In genomic region chrX:134173541-134174272, GRCh38 we compare ENCODE assay signal across 10 cellular contexts.
DNase-seq lines count a peak whose midpoint lies in the region; ATAC-seq lines count a peak whose summit lies in the region.
"Had no signal": no experiment of that assay in that cellular context is flagged by ENCODE, and none has a peak within 500 bp of the region (broad histone marks: within the 10 kb centered on the region; RNA-seq: fewer than 3 reads in every experiment).

No MANE protein-coding gene starts in this region.

- H3K4me3 Mint-ChIP-seq in activated naive CD8-positive, alpha-beta T cell treated with anti-CD3 and anti-CD28 coated beads, Interleukin-2, amount 10 ng/mL, durations not matched to agents 7 days and 5 days = peak overlapping the region; percentile 97

- H3K27ac Mint-ChIP-seq in activated naive CD8-positive, alpha-beta T cell treated with anti-CD3 and anti-CD28 coated beads, Interleukin-2, amount 10 ng/mL, durations not matched to agents 7 days and 5 days = peak overlapping the region; percentile 92

- no peaks in the 10 kb centered on the region for H3K9me3 ChIP-seq in mononuclear cell (ENCODE audit: low read depth, low read length)

- peak; percentile 34 for ATAC-seq in activated naive CD8-positive, alpha-beta T cell treated with anti-CD3 and anti-CD28 coated beads, Interleukin-2, amount 10 ng/mL, durations not matched to agents 7 days and 5 days (ENCODE audit: low read depth)
- ATAC-seq in GM18498 (IDR thresholded peaks at IDR 0.05; ENCODE audit: unreplicated experiment) (no peak), HG03159 (IDR thresholded peaks at IDR 0.05; ENCODE audit: unreplicated experiment) (no peak)

- no peaks in the 10 kb centered on the region for H3K9me3 Mint-ChIP-seq in activated naive CD8-positive, alpha-beta T cell treated with anti-CD3 and anti-CD28 coated beads, Interleukin-2, amount 10 ng/mL, durations not matched to agents 7 days and 5 days

- peaks cover 7% of the 10 kb centered on the region for H3K4me1 ChIP-seq in mononuclear cell (ENCODE audit: insufficient read depth, low read length)

- DNase-seq in stimulated activated CD4-positive, alpha-beta T cell treated with anti-CD3 and anti-CD28 coated beads, Interleukin-4, amount 100 ng/mL, for 1 hour = peak; percentile 2
- DNase-seq in stimulated activated CD4-positive, alpha-beta T cell treated with anti-CD3 and anti-CD28 coated beads, Interleukin-2, amount 100 ng/mL, for 48 hours = no peak
- DNase-seq in activated naive CD8-positive, alpha-beta T cell treated with anti-CD3 and anti-CD28 coated beads, Interleukin-2, amount 10 ng/mL, durations not matched to agents 7 days and 5 days = peak; percentile 40
- DNase-seq in HPDE6-E6E7 (ENCODE audit: extremely low spot score) (no peak), NCI-H446 (lab: John Stamatoyannopoulos, UW) (no peak)
- DNase-seq: EL, occipital lobe had no signal

- POLR2A ChIA-PET in activated naive CD8-positive, alpha-beta T cell treated with anti-CD3 and anti-CD28 coated beads, Interleukin-2, amount 10 ng/mL, durations not matched to agents 7 days and 5 days (lab: Charles Lee) = interaction anchor here (1.1 to 5.7 kb wide), 3 partner anchors 12 to 27 kb away, joined by 3 to 87 read pairs (median 4); no protein-coding TSS in a partner anchor

- H3K27me3 Mint-ChIP-seq in activated naive CD8-positive, alpha-beta T cell treated with anti-CD3 and anti-CD28 coated beads, Interleukin-2, amount 10 ng/mL, durations not matched to agents 7 days and 5 days = peaks cover 7% of the 10 kb centered on the region

- H3K4me3 ChIP-seq in mononuclear cell (ENCODE audit: low read length) = peak overlapping the region; percentile 31

- H3K27me3 ChIP-seq in mononuclear cell (ENCODE audit: insufficient read depth, low read length) = peaks cover 6% of the 10 kb centered on the region

- peaks cover 12% of the 10 kb centered on the region for H3K36me3 Mint-ChIP-seq in activated naive CD8-positive, alpha-beta T cell treated with anti-CD3 and anti-CD28 coated beads, Interleukin-2, amount 10 ng/mL, durations not matched to agents 7 days and 5 days

- H3K4me1 Mint-ChIP-seq in activated naive CD8-positive, alpha-beta T cell treated with anti-CD3 and anti-CD28 coated beads, Interleukin-2, amount 10 ng/mL, durations not matched to agents 7 days and 5 days = peaks cover 17% of the 10 kb centered on the region

Comparison
In these comparisons a context has a peak if more than half of its experiments do, and no peak if none do; other contexts are left out.
1. DNase-seq: peak in stimulated activated CD4-positive, alpha-beta T cell treated with anti-CD3 and anti-CD28 coated beads, Interleukin-4, amount 100 ng/mL, for 1 hour (single experiment) and activated naive CD8-positive, alpha-beta T cell treated with anti-CD3 and anti-CD28 coated beads, Interleukin-2, amount 10 ng/mL, durations not matched to agents 7 days and 5 days (single experiment); none in stimulated activated CD4-positive, alpha-beta T cell treated with anti-CD3 and anti-CD28 coated beads, Interleukin-2, amount 100 ng/mL, for 48 hours (0 of 2), HPDE6-E6E7 (single experiment) and NCI-H446 (0 of 2).